ENCODE assay signal across 22 cellular contexts in the genomic region with DNA sequence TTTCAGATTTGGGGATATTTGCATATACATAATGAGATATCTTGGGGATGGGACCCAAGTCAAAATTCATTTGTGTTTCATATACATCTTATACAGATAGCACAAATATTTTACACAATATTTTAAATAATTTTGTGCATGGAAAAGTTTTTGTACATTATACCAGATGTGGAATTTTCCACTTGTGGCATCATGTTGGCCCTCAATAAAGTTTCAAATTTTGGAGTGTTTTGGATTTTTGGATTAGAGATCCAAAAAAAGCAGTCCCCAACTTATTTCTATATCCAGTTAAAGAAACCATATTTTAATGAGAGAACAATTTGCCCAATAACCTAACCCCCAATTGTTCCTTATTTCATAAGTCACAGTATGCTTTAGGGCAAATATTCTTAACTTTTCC.
"Had no signal": no experiment of that assay in that cellular context is flagged by ENCODE, and none has a peak within 500 bp of the region (broad histone marks: within the 10 kb centered on the region; RNA-seq: fewer than 3 reads in every experiment).

No MANE protein-coding gene starts in this region.

- H3K9me3 ChIP-seq: SK-N-SH had no signal

- H3K27ac ChIP-seq: KMS-11 had no signal

- H3K27me3 Mint-ChIP-seq: T-cell had no signal

- ATAC-seq: T-cell had no signal

- FAIRE-seq: RCC 7860 had no signal

- H3K9me3 Mint-ChIP-seq: T-cell had no signal

- H3K27ac Mint-ChIP-seq: T-cell had no signal

- DNase-seq: IMR-90, Kasumi-1, MV-4-11, NCI-H1048, NCI-H1105, NCI-H1417, NCI-H146, NCI-H1694 treated with DMSO at 0.1 percent for 48 hours, NCI-H1930, NCI-H2081, NCI-H2107, NCI-H2227 treated with DMSO at 0.1 percent for 48 hours, NCI-H524, NCI-H69, NCI-H774, Right ventricle myocardium superior, RPMI8226, SK-N-SH, SW 1271, T-cell had no signal

- H3K9ac ChIP-seq: KMS-11, SK-N-SH had no signal

- H3K4me2 ChIP-seq: KMS-11, SK-N-SH had no signal

- H3K4me3 Mint-ChIP-seq: T-cell had no signal

- H3K36me3 Mint-ChIP-seq: T-cell had no signal
